Comparison of ENCODE assay signal across 8 cellular contexts in the genomic region with DNA sequence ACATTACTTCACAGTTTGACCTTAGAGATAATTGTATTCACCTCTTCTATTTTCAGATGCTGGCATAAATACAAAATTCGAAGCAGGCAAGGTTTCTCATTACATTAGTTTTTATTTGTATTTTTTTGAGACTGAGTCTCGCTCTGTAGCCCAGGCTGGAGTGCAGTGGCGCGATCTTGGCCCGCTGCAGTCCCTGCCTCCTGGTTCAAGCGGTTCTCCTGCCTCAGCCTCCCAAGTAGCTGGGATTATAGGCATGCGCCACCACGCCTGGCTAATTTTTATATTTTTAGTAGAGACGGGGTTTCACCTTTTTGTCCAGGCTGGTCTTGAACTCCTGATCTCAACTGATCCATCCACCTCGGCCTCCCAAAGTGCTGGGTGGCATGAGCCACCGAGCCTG. TPM values are rescaled to one million over a fixed set of nuclear protein-coding genes. Genes with fewer than 3 reads are reported as not detected.
A peak's percentile ranks its signal among the peaks of the same experiment; 100 is the strongest.
DNase-seq lines count a peak whose midpoint lies in the region; ATAC-seq, FAIRE-seq and TF ChIP-seq lines count a peak whose summit lies in the region.
"Not testable (repeated sequence)": the region's sequence is repeated elsewhere in the genome, so short reads cannot be mapped to it uniquely, and the experiment has no call there.

No MANE protein-coding gene starts in this region.

- TF ChIP-seq CTCF in HFF-Myc (IDR thresholded peaks at IDR 0.05; ENCODE audit: low read depth, low read length, missing control alignments); OCI-LY7 (conservative IDR thresholded peaks at IDR 0.05; ENCODE audit: low read length); astrocyte (IDR thresholded peaks at IDR 0.05; ENCODE audit: insufficient read depth, low read depth, low read length); glutamatergic neuron (IDR thresholded peaks at IDR 0.05; ENCODE audit: partially characterized antibody, unreplicated experiment); nephron (IDR thresholded peaks at IDR 0.05; ENCODE audit: unreplicated experiment in 3 of 3): not testable (repeated sequence)

- POLR2A ChIA-PET in OCI-LY7 (lab: Charles Lee) = interaction anchor here (0.6 to 3.5 kb wide), 7 partner anchors 11 to 800 kb away, joined by 3 to 40 read pairs (median 5); partner anchors contain the start of gene MTRF1L
- POLR2A ChIA-PET in activated CD4-positive, alpha-beta T cell treated with anti-CD3 and anti-CD28 coated beads, Interleukin-2, amount 10 ng/mL, durations not matched to agents 7 days and 5 days (lab: Charles Lee) = interaction anchor here (0.7 kb wide), 1 partner anchor 17 kb away, joined by 4 read pairs; no protein-coding TSS in a partner anchor

- H3K27me3 ChIP-seq in CD4-positive, CD25-positive, alpha-beta regulatory T cell (ENCODE audit: control insufficient read depth, insufficient read depth, low read length); astrocyte (ENCODE audit: insufficient read depth, low read length): not testable (repeated sequence)

- FAIRE-seq in astrocyte (lab: Jason Lieb, UNC) = not testable (repeated sequence)

- H3K4me2 ChIP-seq in OCI-LY7 (ENCODE audit: low read length) (peak overlapping the region; percentile 84), astrocyte (ENCODE audit: low read length) (peak overlapping the region; percentile 99)

- peaks cover 31 to 57% (median 36%) of the 10 kb centered on the region in 4 donors for H3K4me1 Mint-ChIP-seq in CD4-positive, CD25-positive, alpha-beta regulatory T cell
- peaks cover 37% of the 10 kb centered on the region for H3K4me1 Mint-ChIP-seq in activated CD4-positive, alpha-beta T cell treated with anti-CD3 and anti-CD28 coated beads, Interleukin-2, amount 10 ng/mL, durations not matched to agents 7 days and 5 days
- not testable (repeated sequence) for H3K4me1 Mint-ChIP-seq in astrocyte (ENCODE audit: low read depth, unreplicated experiment)
- H3K4me1 Mint-ChIP-seq in glutamatergic neuron (ENCODE audit: low read depth, unreplicated experiment) (peaks cover 13% of the 10 kb centered on the region), nephron (peaks cover 27% of the 10 kb centered on the region)
- peaks cover 32% of the 10 kb centered on the region for H3K4me1 Mint-ChIP-seq in stimulated activated naive CD8-positive, alpha-beta T cell treated with anti-CD3 and anti-CD28 coated beads, Interleukin-15, amount 100 ng/mL, for 72 hours

- not testable (repeated sequence) for H2AFZ ChIP-seq in OCI-LY7 (ENCODE audit: low read length); astrocyte (ENCODE audit: low read depth, low read length)

- H3K9me2 ChIP-seq in OCI-LY7 (ENCODE audit: insufficient read depth, low read length) = not testable (repeated sequence)

- intact Hi-C loops in OCI-LY7 (cut with micrococcal nuclease; ENCODE audit: unreplicated experiment) = not testable (repeated sequence)

- CTCF ChIA-PET in OCI-LY7 (lab: Charles Lee; ENCODE audit: unreplicated experiment) = not testable (repeated sequence)
- CTCF ChIA-PET in activated CD4-positive, alpha-beta T cell treated with anti-CD3 and anti-CD28 coated beads, Interleukin-2, amount 10 ng/mL, durations not matched to agents 7 days and 5 days (lab: Charles Lee) = interaction anchor here (0.9 kb wide), 1 partner anchor 13 kb away, joined by 3 read pairs; no protein-coding TSS in a partner anchor

- H4K20me1 ChIP-seq in OCI-LY7 (ENCODE audit: insufficient read depth, low read length) = peaks cover 11% of the 10 kb centered on the region
- peaks cover 19% of the 10 kb centered on the region for H4K20me1 ChIP-seq in astrocyte (ENCODE audit: insufficient read depth, low read length)

- not testable (repeated sequence) for H3K36me3 Mint-ChIP-seq in CD4-positive, CD25-positive, alpha-beta regulatory T cell; astrocyte (ENCODE audit: low read depth, unreplicated experiment); glutamatergic neuron (ENCODE audit: unreplicated experiment)
- peaks cover 39% of the 10 kb centered on the region for H3K36me3 Mint-ChIP-seq in activated CD4-positive, alpha-beta T cell treated with anti-CD3 and anti-CD28 coated beads, Interleukin-2, amount 10 ng/mL, durations not matched to agents 7 days and 5 days (ENCODE audit: low read depth)
- peaks cover 21% of the 10 kb centered on the region for H3K36me3 Mint-ChIP-seq in nephron (ENCODE audit: low read depth)

- DNase-seq in CD4-positive, CD25-positive, alpha-beta regulatory T cell; HFF-Myc (ENCODE audit: extremely low read depth, low read depth); OCI-LY7 (ENCODE audit: low spot score); activated CD4-positive, alpha-beta T cell treated with anti-CD3 and anti-CD28 coated beads, Interleukin-2, amount 10 ng/mL, durations not matched to agents 7 days and 5 days; astrocyte (ENCODE audit: low read depth); glutamatergic neuron; stimulated activated naive CD8-positive, alpha-beta T cell treated with anti-CD3 and anti-CD28 coated beads, Interleukin-15, amount 100 ng/mL, for 72 hours: not testable (repeated sequence)

- H3K79me2 ChIP-seq in OCI-LY7 (ENCODE audit: insufficient read depth, low read depth, low read length) = peaks cover 68% of the 10 kb centered on the region
- peaks cover 65% of the 10 kb centered on the region for H3K79me2 ChIP-seq in astrocyte (ENCODE audit: insufficient read depth, low read length)

- not testable (repeated sequence) for H3K9ac ChIP-seq in astrocyte (ENCODE audit: low read length)

- H3K36me3 ChIP-seq in CD4-positive, CD25-positive, alpha-beta regulatory T cell (ENCODE audit: control insufficient read depth, insufficient read depth, low read length); astrocyte (ENCODE audit: insufficient read depth, low read length): not testable (repeated sequence)
- H3K36me3 ChIP-seq in OCI-LY7 (ENCODE audit: insufficient read depth, low read length) = peaks cover 49% of the 10 kb centered on the region

- H3K9me3 ChIP-seq in CD4-positive, CD25-positive, alpha-beta regulatory T cell (ENCODE audit: control insufficient read depth in 2 of 2, low read length in 2 of 2); OCI-LY7 (ENCODE audit: low read length); astrocyte (ENCODE audit: insufficient read depth, low read depth, low read length): not testable (repeated sequence)

- H3K27ac ChIP-seq in CD4-positive, CD25-positive, alpha-beta regulatory T cell (ENCODE audit: insufficient read depth, low read length, poor library complexity, severe bottlenecking) = not testable (repeated sequence)
- peak overlapping the region; percentile 87 for H3K27ac ChIP-seq in OCI-LY7 (ENCODE audit: low read depth, low read length, poor library complexity, severe bottlenecking)
- H3K27ac ChIP-seq in astrocyte (ENCODE audit: low read depth, low read length) = peak overlapping the region; percentile 92

- H3K4me3 Mint-ChIP-seq in CD4-positive, CD25-positive, alpha-beta regulatory T cell = peak overlapping the region; percentile 21 to 94 (median 76)
- peak overlapping the region; percentile 99 for H3K4me3 Mint-ChIP-seq in activated CD4-positive, alpha-beta T cell treated with anti-CD3 and anti-CD28 coated beads, Interleukin-2, amount 10 ng/mL, durations not matched to agents 7 days and 5 days
- H3K4me3 Mint-ChIP-seq in astrocyte (ENCODE audit: unreplicated experiment) (peak overlapping the region; percentile 28), glutamatergic neuron (ENCODE audit: unreplicated experiment) (peak overlapping the region; percentile 99), nephron (peak overlapping the region in 2 of 3 experiments; percentile 64 to 71)
- H3K4me3 Mint-ChIP-seq in stimulated activated naive CD8-positive, alpha-beta T cell treated with anti-CD3 and anti-CD28 coated beads, Interleukin-15, amount 100 ng/mL, for 72 hours = peak overlapping the region; percentile 45 to 88

- peak overlapping the region; percentile 96 for H3K4me3 ChIP-seq in CD4-positive, CD25-positive, alpha-beta regulatory T cell (ENCODE audit: low read depth, low read length)
- H3K4me3 ChIP-seq in HFF-Myc (replicated peaks; ENCODE audit: low read depth, low read length) (peak overlapping the region; percentile 94), OCI-LY7 (ENCODE audit: low read depth, low read length, poor library complexity, severe bottlenecking) (peak overlapping the region; percentile 98), astrocyte (ENCODE audit: insufficient read depth, low read depth, low read length) (peak overlapping the region; percentile 94)

- H3K9me3 Mint-ChIP-seq in CD4-positive, CD25-positive, alpha-beta regulatory T cell; activated CD4-positive, alpha-beta T cell treated with anti-CD3 and anti-CD28 coated beads, Interleukin-2, amount 10 ng/mL, durations not matched to agents 7 days and 5 days; astrocyte (ENCODE audit: unreplicated experiment); glutamatergic neuron (ENCODE audit: unreplicated experiment); nephron; stimulated activated naive CD8-positive, alpha-beta T cell treated with anti-CD3 and anti-CD28 coated beads, Interleukin-15, amount 100 ng/mL, for 72 hours: not testable (repeated sequence)

- ATAC-seq in CD4-positive, CD25-positive, alpha-beta regulatory T cell (ENCODE audit: low read depth in 2 of 2); stimulated activated naive CD8-positive, alpha-beta T cell treated with anti-CD3 and anti-CD28 coated beads, Interleukin-15, amount 100 ng/mL, for 72 hours: not testable (repeated sequence)

- not testable (repeated sequence) for H3K27me3 Mint-ChIP-seq in CD4-positive, CD25-positive, alpha-beta regulatory T cell; activated CD4-positive, alpha-beta T cell treated with anti-CD3 and anti-CD28 coated beads, Interleukin-2, amount 10 ng/mL, durations not matched to agents 7 days and 5 days; astrocyte (ENCODE audit: low read depth, unreplicated experiment); glutamatergic neuron (ENCODE audit: unreplicated experiment); nephron (ENCODE audit: low read depth); stimulated activated naive CD8-positive, alpha-beta T cell treated with anti-CD3 and anti-CD28 coated beads, Interleukin-15, amount 100 ng/mL, for 72 hours

- peak overlapping the region in 1 of 3 donors; percentile 97 for H3K27ac Mint-ChIP-seq in CD4-positive, CD25-positive, alpha-beta regulatory T cell
- H3K27ac Mint-ChIP-seq in activated CD4-positive, alpha-beta T cell treated with anti-CD3 and anti-CD28 coated beads, Interleukin-2, amount 10 ng/mL, durations not matched to agents 7 days and 5 days = peak overlapping the region; percentile 60
- not testable (repeated sequence) for H3K27ac Mint-ChIP-seq in astrocyte (ENCODE audit: unreplicated experiment); glutamatergic neuron (ENCODE audit: unreplicated experiment)
- peak overlapping the region; percentile 63 to 98 (median 96) for H3K27ac Mint-ChIP-seq in nephron
- H3K27ac Mint-ChIP-seq in stimulated activated naive CD8-positive, alpha-beta T cell treated with anti-CD3 and anti-CD28 coated beads, Interleukin-15, amount 100 ng/mL, for 72 hours = peak overlapping the region in 1 of 2 donors; percentile 42

- peaks cover 40% of the 10 kb centered on the region for H3K4me1 ChIP-seq in CD4-positive, CD25-positive, alpha-beta regulatory T cell (ENCODE audit: control insufficient read depth, insufficient read depth, low read length, poor library complexity, severe bottlenecking)
- H3K4me1 ChIP-seq in OCI-LY7 (ENCODE audit: insufficient read depth, low read length, poor library complexity, severe bottlenecking) = peaks cover 21% of the 10 kb centered on the region
- not testable (repeated sequence) for H3K4me1 ChIP-seq in astrocyte (ENCODE audit: insufficient read depth, low read length)

- not testable (repeated sequence) for BruUV-seq in OCI-LY7 (replicated peaks; lab: Mats Ljungman, UMichigan)

RNA-seq across cellular contexts. Expression of gene FBXO5, which starts 2.5 kb away (rescaled TPM):
- 7.9 TPM for total RNA-seq in CD4-positive, CD25-positive, alpha-beta regulatory T cell
- polyA plus RNA-seq in CD4-positive, CD25-positive, alpha-beta regulatory T cell = 1 to 10 TPM; 5.6 to 9.2 (median 7.7) TPM
- 47.8 and 53.2 TPM in 2 replicates for total RNA-seq in OCI-LY7 (2014; rRNA removed; shearing (Covaris generic))
- 68.0 and 73.8 TPM in 2 replicates for total RNA-seq in OCI-LY7 (2022)
- total RNA-seq in activated CD4-positive, alpha-beta T cell treated with anti-CD3 and anti-CD28 coated beads, Interleukin-2, amount 10 ng/mL, durations not matched to agents 7 days and 5 days = 10 to 100 TPM; 80.7 to 91.1 TPM
- 6.1 and 7.5 TPM in 2 replicates for total RNA-seq in astrocyte
- 6.2 TPM for total RNA-seq in glutamatergic neuron (ENCODE audit: unreplicated experiment)

RNA-seq across cellular contexts. Expression of gene MTRF1L, which starts 17.2 kb away (rescaled TPM):
- total RNA-seq in CD4-positive, CD25-positive, alpha-beta regulatory T cell = 17.2 TPM
- polyA plus RNA-seq in CD4-positive, CD25-positive, alpha-beta regulatory T cell = 10 to 100 TPM in 2 of 4 donors, 1 to 10 TPM in 2; 7.6 to 12.0 (median 9.2) TPM
- 10.4 and 11.0 TPM in 2 replicates for total RNA-seq in OCI-LY7 (2014; rRNA removed; shearing (Covaris generic))
- total RNA-seq in OCI-LY7 (2022) (14.0 and 19.2 TPM in 2 replicates), astrocyte (30.8 and 33.2 TPM in 2 replicates), glutamatergic neuron (ENCODE audit: unreplicated experiment) (31.4 TPM)
- 10 to 100 TPM; 16.8 to 19.8 TPM for total RNA-seq in activated CD4-positive, alpha-beta T cell treated with anti-CD3 and anti-CD28 coated beads, Interleukin-2, amount 10 ng/mL, durations not matched to agents 7 days and 5 days

Comparison
In these comparisons a context has a peak if more than half of its experiments do, and no peak if none do; other contexts are left out.
1. H3K4me3 Mint-ChIP-seq: peak in every context shown above with its lines; median percentile 99 in activated CD4-positive, alpha-beta T cell treated with anti-CD3 and anti-CD28 coated beads, Interleukin-2, amount 10 ng/mL, durations not matched to agents 7 days and 5 days; 99 in glutamatergic neuron; 76 in CD4-positive, CD25-positive, alpha-beta regulatory T cell; 68 in nephron; 66 in stimulated activated naive CD8-positive, alpha-beta T cell treated with anti-CD3 and anti-CD28 coated beads, Interleukin-15, amount 100 ng/mL, for 72 hours; 28 in astrocyte.